Comparison of ENCODE assay signal across 8 cellular contexts in the genomic region with DNA sequence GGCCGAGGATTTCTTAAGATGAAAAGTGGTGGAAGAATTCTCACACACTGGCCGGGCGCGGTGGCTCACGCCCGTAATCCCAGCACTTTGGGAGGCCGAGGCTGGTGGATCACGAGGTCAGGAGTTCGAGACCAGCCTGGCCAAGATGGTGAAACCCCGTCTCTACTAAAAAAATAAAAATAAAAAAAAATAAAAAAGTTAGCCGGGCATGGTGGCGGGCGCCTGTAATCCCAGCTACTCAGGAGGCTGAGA. TPM values are rescaled to one million over a fixed set of nuclear protein-coding genes. Genes with fewer than 3 reads are reported as not detected.
DNase-seq lines count a peak whose midpoint lies in the region; ATAC-seq, FAIRE-seq and TF ChIP-seq lines count a peak whose summit lies in the region.
"Not testable (repeated sequence)": the region's sequence is repeated elsewhere in the genome, so short reads cannot be mapped to it uniquely, and the experiment has no call there.

No MANE protein-coding gene starts in this region.

- not testable (repeated sequence) for TF ChIP-seq EP300 in SK-N-SH (IDR thresholded peaks at IDR 0.05; ENCODE audit: borderline replicate concordance in 1 of 2, low read depth in 1 of 2, low read length in 1 of 2)

- not testable (repeated sequence) for TF ChIP-seq CTCF in A673 (conservative IDR thresholded peaks at IDR 0.05; ENCODE audit: low read depth, low read length); SK-N-SH (IDR thresholded peaks at IDR 0.05); endodermal cell (conservative IDR thresholded peaks at IDR 0.05); keratinocyte (optimal IDR thresholded peaks at IDR 0.05 in 1 of 3, IDR thresholded peaks at IDR 0.05 in 1 of 3, conservative IDR thresholded peaks at IDR 0.05 in 1 of 3; ENCODE audit: extremely low read depth in 1 of 3, insufficient read depth in 2 of 3, low read length in 3 of 3)

- BruUV-seq in A673 (replicated peaks; lab: Mats Ljungman, UMichigan): not testable (repeated sequence)

- H3K36me3 ChIP-seq in A673 (ENCODE audit: insufficient read depth, low read length, poor library complexity, severe bottlenecking); HUES6 (ENCODE audit: control insufficient read depth, insufficient read depth, low read length); SK-N-SH (replicated peaks in 1 of 2; ENCODE audit: control insufficient read depth in 1 of 2, insufficient read depth in 2 of 2, low read length in 1 of 2); endodermal cell (ENCODE audit: control insufficient read depth, insufficient read depth, low read length); keratinocyte (ENCODE audit: control insufficient read depth in 2 of 2, extremely low read depth in 1 of 2, insufficient read depth in 2 of 2, low read length in 2 of 2); neuron (ENCODE audit: insufficient read depth, low read length): not testable (repeated sequence)

- H3K4me3 Mint-ChIP-seq in endodermal cell: peak overlapping the region; percentile 70
- peak overlapping the region; percentile 87 to 88 for H3K4me3 Mint-ChIP-seq in stimulated activated naive B cell treated with anti-CD40 and anti-IgM and Interleukin-4, amounts not matched to agents 10 μg/mL and 1 μg/mL and 100 μg/mL, for 72 hours

- FAIRE-seq in keratinocyte (lab: Jason Lieb, UNC): not testable (repeated sequence)

- H2AFZ ChIP-seq in SK-N-SH (ENCODE audit: low read depth) (peak overlapping the region; percentile 95), keratinocyte (ENCODE audit: control insufficient read depth, low read length) (peak overlapping the region; percentile 95)
- not testable (repeated sequence) for H2AFZ ChIP-seq in neuron (ENCODE audit: low read depth, low read length)

- H3K4me1 ChIP-seq in A673 (ENCODE audit: insufficient read depth, low read length, poor library complexity, severe bottlenecking); SK-N-SH (ENCODE audit: control insufficient read depth in 1 of 2, insufficient read depth in 2 of 2, low read depth in 1 of 2, low read length in 1 of 2); endodermal cell (ENCODE audit: control insufficient read depth, insufficient read depth, low read length): not testable (repeated sequence)
- H3K4me1 ChIP-seq in HUES6 (ENCODE audit: control insufficient read depth, insufficient read depth, low read length) (peaks cover 25% of the 10 kb centered on the region), keratinocyte (ENCODE audit: control insufficient read depth, extremely low read depth, insufficient read depth, low read length) (peaks cover 24% of the 10 kb centered on the region), neuron (ENCODE audit: insufficient read depth, low read length) (peaks cover 12% of the 10 kb centered on the region)

- not testable (repeated sequence) for H3K27me3 ChIP-seq in A673 (replicated peaks; ENCODE audit: insufficient read depth, low read depth, low read length, poor library complexity); SK-N-SH (ENCODE audit: insufficient read depth); keratinocyte (ENCODE audit: control insufficient read depth, extremely low read depth, insufficient read depth, low read length); neuron (ENCODE audit: insufficient read depth, low read length)
- H3K27me3 ChIP-seq in HUES6 (ENCODE audit: control insufficient read depth, insufficient read depth, low read length) (peaks cover 15% of the 10 kb centered on the region), endodermal cell (ENCODE audit: control insufficient read depth, insufficient read depth, low read length, poor library complexity, severe bottlenecking) (peaks cover 38% of the 10 kb centered on the region)

- H3K9me2 ChIP-seq in SK-N-SH: not testable (repeated sequence)

- peaks cover 23% of the 10 kb centered on the region for H3K4me1 Mint-ChIP-seq in endodermal cell
- peaks cover 8 to 16% of the 10 kb centered on the region in 2 donors for H3K4me1 Mint-ChIP-seq in stimulated activated naive B cell treated with anti-CD40 and anti-IgM and Interleukin-4, amounts not matched to agents 10 μg/mL and 1 μg/mL and 100 μg/mL, for 72 hours

- H3K9me3 ChIP-seq in A673 (ENCODE audit: low read depth, low read length, poor library complexity, severe bottlenecking); HUES6 (ENCODE audit: control insufficient read depth, insufficient read depth, low read depth, low read length); SK-N-SH; endodermal cell (ENCODE audit: control insufficient read depth, low read length); keratinocyte (ENCODE audit: control insufficient read depth, low read depth, low read length); neuron (ENCODE audit: low read length): not testable (repeated sequence)

- not testable (repeated sequence) for ATAC-seq in activated naive CD4-positive, alpha-beta T cell treated with anti-CD3 and anti-CD28 coated beads, Interleukin-2, amount 50 U/mL, for 72 hours; stimulated activated naive B cell treated with anti-CD40 and anti-IgM and Interleukin-4, amounts not matched to agents 10 μg/mL and 1 μg/mL and 100 μg/mL, for 72 hours (replicated peaks)

- not testable (repeated sequence) for H3K36me3 Mint-ChIP-seq in activated naive CD4-positive, alpha-beta T cell treated with anti-CD3 and anti-CD28 coated beads, Interleukin-2, amount 50 U/mL, for 72 hours; endodermal cell (ENCODE audit: low read depth)
- H3K36me3 Mint-ChIP-seq in stimulated activated naive B cell treated with anti-CD40 and anti-IgM and Interleukin-4, amounts not matched to agents 10 μg/mL and 1 μg/mL and 100 μg/mL, for 72 hours: peaks cover 5 to 11% of the 10 kb centered on the region in 2 donors

- DNase-seq in A673 (ENCODE audit: low spot score); SK-N-SH; activated naive CD4-positive, alpha-beta T cell treated with anti-CD3 and anti-CD28 coated beads, Interleukin-2, amount 50 U/mL, for 72 hours (ENCODE audit: low spot score in 2 of 2); endodermal cell; keratinocyte (ENCODE audit: low read depth, low spot score); stimulated activated naive B cell treated with anti-CD40 and anti-IgM and Interleukin-4, amounts not matched to agents 10 μg/mL and 1 μg/mL and 100 μg/mL, for 72 hours: not testable (repeated sequence)

- POLR2A ChIA-PET in A673 (lab: Charles Lee; ENCODE audit: low non-redundant PET); SK-N-SH (lab: Yijun Ruan, JAX): not testable (repeated sequence)

- H3K27ac ChIP-seq in A673 (ENCODE audit: low read depth, low read length, poor library complexity, severe bottlenecking) (peak overlapping the region; percentile 68), HUES6 (ENCODE audit: low read depth, low read length) (0 out of 2 replicates have a peak overlapping the region, but pooled peaks have one; percentile 87), keratinocyte (ENCODE audit: control insufficient read depth, insufficient read depth, low read length) (peak overlapping the region; percentile 76)
- H3K27ac ChIP-seq in SK-N-SH (ENCODE audit: low read depth in 2 of 2, low read length in 1 of 2); endodermal cell (ENCODE audit: low read depth, low read length): not testable (repeated sequence)

- dilution Hi-C loops in keratinocyte (cut with MboI; ENCODE audit: extremely low pct_ligation_motif_present, low sequenced_read_pairs): not testable (repeated sequence)

- H3K9ac ChIP-seq in HUES6 (ENCODE audit: low read length); SK-N-SH: not testable (repeated sequence)
- H3K9ac ChIP-seq in endodermal cell (ENCODE audit: extremely low read depth, low read length, poor library complexity, severe bottlenecking) (peak overlapping the region; percentile 35), keratinocyte (ENCODE audit: control insufficient read depth, extremely low read depth, insufficient read depth, low read length) (peak overlapping the region; percentile 81)

- not testable (repeated sequence) for TF ChIP-seq RAD21 in SK-N-SH (IDR thresholded peaks at IDR 0.05; ENCODE audit: low read length)

- H3K27ac Mint-ChIP-seq in activated naive CD4-positive, alpha-beta T cell treated with anti-CD3 and anti-CD28 coated beads, Interleukin-2, amount 50 U/mL, for 72 hours: peak overlapping the region; percentile 96 to 98
- peak overlapping the region; percentile 94 for H3K27ac Mint-ChIP-seq in endodermal cell
- peak overlapping the region; percentile 97 for H3K27ac Mint-ChIP-seq in stimulated activated naive B cell treated with anti-CD40 and anti-IgM and Interleukin-4, amounts not matched to agents 10 μg/mL and 1 μg/mL and 100 μg/mL, for 72 hours

- intact Hi-C loops in A673 (cut with micrococcal nuclease; ENCODE audit: unreplicated experiment): loop anchor here (10.0 kb wide), 1 partner anchor 629 kb away; the partner anchor contains the start of gene SYNM

- H4K20me1 ChIP-seq in SK-N-SH (ENCODE audit: insufficient read depth); keratinocyte (ENCODE audit: control insufficient read depth, extremely low read depth, insufficient read depth, low read length): not testable (repeated sequence)

- not testable (repeated sequence) for H3K79me2 ChIP-seq in SK-N-SH (ENCODE audit: insufficient read depth); keratinocyte (ENCODE audit: control insufficient read depth, insufficient read depth, low read length)

- H3K27me3 Mint-ChIP-seq in endodermal cell (ENCODE audit: insufficient read depth): peaks cover 47% of the 10 kb centered on the region
- H3K27me3 Mint-ChIP-seq in stimulated activated naive B cell treated with anti-CD40 and anti-IgM and Interleukin-4, amounts not matched to agents 10 μg/mL and 1 μg/mL and 100 μg/mL, for 72 hours: not testable (repeated sequence)

- WGBS in SK-N-SH (ENCODE audit: low lambda C conversion rate): 92% methylated on average over 13 of the region's 13 CpGs
- 96 to 98% methylated on average over 6 to 13 of the region's 13 CpGs for WGBS in endodermal cell (ENCODE audit: insufficient coverage in 1 of 2, insufficient read length in 1 of 2), 2 experiments

- H3K9me3 Mint-ChIP-seq in activated naive CD4-positive, alpha-beta T cell treated with anti-CD3 and anti-CD28 coated beads, Interleukin-2, amount 50 U/mL, for 72 hours; endodermal cell; stimulated activated naive B cell treated with anti-CD40 and anti-IgM and Interleukin-4, amounts not matched to agents 10 μg/mL and 1 μg/mL and 100 μg/mL, for 72 hours: not testable (repeated sequence)

- CTCF ChIA-PET in A673 (lab: Charles Lee): not testable (repeated sequence)
- CTCF ChIA-PET in SK-N-SH (lab: Yijun Ruan, JAX): interaction anchor here (1.1 to 4.4 kb wide), 4 partner anchors 20 to 1215 kb away, joined by 3 to 28 read pairs (median 7); no protein-coding TSS in a partner anchor

- H3K4me3 ChIP-seq in A673 (ENCODE audit: low read depth, low read length, poor library complexity, severe bottlenecking) (peak overlapping the region; percentile 81), HUES6 (ENCODE audit: low read depth, low read length) (peak overlapping the region; percentile 67), endodermal cell (ENCODE audit: low read length) (peak overlapping the region; percentile 19), keratinocyte (ENCODE audit: control insufficient read depth in 2 of 3, extremely low read depth in 1 of 3, insufficient read depth in 2 of 3, low read depth in 1 of 3, low read length in 3 of 3) (peak overlapping the region in 2 of 3 experiments; percentile 57 to 64), neuron (ENCODE audit: low read length) (peak overlapping the region; percentile 82)
- H3K4me3 ChIP-seq in SK-N-SH (ENCODE audit: low read depth in 2 of 2, low read length in 1 of 2): not testable (repeated sequence)

- H3F3A ChIP-seq in SK-N-SH (replicated peaks; ENCODE audit: insufficient read depth): not testable (repeated sequence)

- H3K4me2 ChIP-seq in SK-N-SH: peak overlapping the region; percentile 100; the same call in 1 of the 2 replicates
- H3K4me2 ChIP-seq in keratinocyte (ENCODE audit: control insufficient read depth, extremely low read depth, insufficient read depth, low read depth, low read length): peak overlapping the region; percentile 88

- H3K9me1 ChIP-seq in keratinocyte (ENCODE audit: control insufficient read depth, extremely low read depth, insufficient read depth, low read length): not testable (repeated sequence)

RNA-seq across cellular contexts. Expression of gene LYSMD4, which starts 0.7 kb away (rescaled TPM):
- total RNA-seq in A673 (2021): 5.3 and 5.8 TPM in 2 replicates
- polyA plus RNA-seq in SK-N-SH (2012; rRNA removed): 5.1 and 6.1 TPM in 2 replicates
- polyA plus RNA-seq in SK-N-SH (2012; cell fraction: cytosol; rRNA removed): 3.2 and 4.7 TPM in 2 replicates
- 14.2 and 18.0 TPM in 2 replicates for polyA plus RNA-seq in SK-N-SH (2012; cell fraction: nucleus; rRNA removed)
- 1 to 10 TPM; 5.8 to 7.3 TPM for total RNA-seq in activated naive CD4-positive, alpha-beta T cell treated with anti-CD3 and anti-CD28 coated beads, Interleukin-2, amount 50 U/mL, for 72 hours
- total RNA-seq in endodermal cell: 10 to 100 TPM in 1 of 2 donors, 1 to 10 TPM in 1; 8.9 to 12.6 TPM
- polyA plus RNA-seq in endodermal cell (2013, experiment 1 of 2): 11.5 TPM
- 11.0 TPM for polyA plus RNA-seq in endodermal cell (2013, experiment 2 of 2)
- 7.3 to 8.9 TPM (median 8.5 TPM) in 3 replicates for polyA plus RNA-seq in keratinocyte
- 1.6 TPM for polyA plus RNA-seq in keratinocyte (2011; ENCODE audit: low read depth)
- 3.8 and 5.5 TPM in 2 replicates for polyA plus RNA-seq in keratinocyte (2011; cell fraction: cytosol; rRNA removed)
- polyA plus RNA-seq in keratinocyte (2011; cell fraction: nucleus; rRNA removed): 21.3 and 23.2 TPM in 2 replicates
- 6.8 and 7.0 TPM in 2 replicates for polyA plus RNA-seq in keratinocyte (2012; ENCODE audit: low replicate concordance)
- polyA minus RNA-seq in keratinocyte: 4.5 to 5.8 TPM (median 5.1 TPM) in 3 replicates
- polyA minus RNA-seq in keratinocyte (2011; cell fraction: cytosol; rRNA and poly(A)+ RNA removed): 5.9 TPM
- polyA minus RNA-seq in keratinocyte (2011; cell fraction: nucleus; rRNA and poly(A)+ RNA removed): 4.5 and 8.4 TPM in 2 replicates
